24 cellular contexts compared by ENCODE assay signal in the genomic region with DNA sequence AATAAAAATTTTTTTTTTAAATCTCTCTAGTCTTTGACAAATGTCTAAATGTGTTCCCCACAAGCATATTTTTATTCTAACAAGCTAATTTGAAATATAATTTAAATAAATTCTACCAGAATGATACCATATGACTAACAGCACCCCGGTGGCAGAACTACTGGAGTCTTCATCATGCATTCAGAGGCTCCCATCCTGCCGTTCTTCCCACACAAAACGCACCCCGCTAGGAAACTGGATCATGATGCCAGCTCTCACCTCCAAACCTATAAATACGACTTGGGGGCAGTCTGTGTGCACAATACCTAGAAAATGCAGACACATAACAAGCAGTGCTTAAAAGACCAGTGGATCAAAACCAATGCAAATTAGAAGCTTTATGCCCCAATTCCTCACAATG.
"Had no signal": no experiment of that assay in that cellular context is flagged by ENCODE, and none has a peak within 500 bp of the region (broad histone marks: within the 10 kb centered on the region; RNA-seq: fewer than 3 reads in every experiment).

No MANE protein-coding gene starts in this region.

- H3K4me1 Mint-ChIP-seq: activated T-helper 17 cell treated with anti-CD3 and anti-CD28 coated beads, Interleukin-2, amount 50 U/mL, for 72 hours; central memory CD8-positive, alpha-beta T cell; mesothelial cell of epicardium; stimulated activated naive CD8-positive, alpha-beta T cell treated with anti-CD3 and anti-CD28 coated beads, Interleukin-15, amount 100 ng/mL, for 72 hours had no signal

- H3K36me3 Mint-ChIP-seq: mesothelial cell of epicardium had no signal

- H3K4me3 Mint-ChIP-seq: activated B cell treated with CpG ODN at 0.5 μM for 24 hours; activated CD8-positive, alpha-beta T cell treated with anti-CD3 and anti-CD28 coated beads for 36 hours; activated T-cell treated with anti-CD3 and anti-CD28 coated beads, Interleukin-2, amount 50 U/mL, for 4 hours; activated T-helper 17 cell treated with anti-CD3 and anti-CD28 coated beads, Interleukin-2, amount 50 U/mL, for 72 hours; central memory CD8-positive, alpha-beta T cell; mesothelial cell of epicardium; stimulated activated naive CD8-positive, alpha-beta T cell treated with anti-CD3 and anti-CD28 coated beads, Interleukin-15, amount 100 ng/mL, for 72 hours had no signal

- H3K9me3 Mint-ChIP-seq: activated B cell treated with CpG ODN at 0.5 μM for 24 hours; activated CD8-positive, alpha-beta T cell treated with anti-CD3 and anti-CD28 coated beads for 36 hours; activated T-cell treated with anti-CD3 and anti-CD28 coated beads, Interleukin-2, amount 50 U/mL, for 4 hours; activated T-helper 17 cell treated with anti-CD3 and anti-CD28 coated beads, Interleukin-2, amount 50 U/mL, for 72 hours; central memory CD8-positive, alpha-beta T cell; mesothelial cell of epicardium; stimulated activated naive CD8-positive, alpha-beta T cell treated with anti-CD3 and anti-CD28 coated beads, Interleukin-15, amount 100 ng/mL, for 72 hours had no signal

- H3K27ac ChIP-seq: ovary, spleen, suprapubic skin, tibial nerve had no signal

- DNase-seq: activated B cell treated with CpG ODN at 0.5 μM for 24 hours; activated CD4-positive, alpha-beta T cell treated with anti-CD3 and anti-CD28 coated beads, Interleukin-2, amount 50 U/mL, for 1 hour; activated CD8-positive, alpha-beta T cell treated with anti-CD3 and anti-CD28 coated beads for 36 hours; activated gamma-delta T cell treated with Interleukin-2 at 50 U/mL for 16 hours; activated naive CD4-positive, alpha-beta T cell treated with anti-CD3 and anti-CD28 coated beads, Interleukin-2, amount 50 U/mL, for 16 hours; activated T-cell treated with anti-CD3 and anti-CD28 coated beads, Interleukin-2, amount 50 U/mL, for 4 hours; amniotic stem cell; dermis blood vessel endothelial cell; effector CD8-positive, alpha-beta T cell; glutamatergic neuron; hippocampal formation; left colon; naive B cell; ovary; right cardiac atrium; stimulated activated CD4-positive, alpha-beta T cell treated with anti-CD3 and anti-CD28 coated beads, Interleukin-2, amount 100 ng/mL, for 48 hours; stimulated activated naive CD8-positive, alpha-beta T cell treated with anti-CD3 and anti-CD28 coated beads, Interleukin-15, amount 100 ng/mL, for 72 hours; T-helper 2 cell had no signal

- H3K27ac Mint-ChIP-seq: activated B cell treated with CpG ODN at 0.5 μM for 24 hours; activated CD8-positive, alpha-beta T cell treated with anti-CD3 and anti-CD28 coated beads for 36 hours; activated T-helper 17 cell treated with anti-CD3 and anti-CD28 coated beads, Interleukin-2, amount 50 U/mL, for 72 hours; mesothelial cell of epicardium; stimulated activated naive CD8-positive, alpha-beta T cell treated with anti-CD3 and anti-CD28 coated beads, Interleukin-15, amount 100 ng/mL, for 72 hours had no signal
